Comparison of ENCODE assay signal across 20 cellular contexts in genomic region chr20:12596863-12597262, GRCh38.
A peak's percentile ranks its signal among the peaks of the same experiment; 100 is the strongest.
DNase-seq lines count a peak whose midpoint lies in the region; ATAC-seq, FAIRE-seq and TF ChIP-seq lines count a peak whose summit lies in the region.
"Had no signal": no experiment of that assay in that cellular context is flagged by ENCODE, and none has a peak within 500 bp of the region (broad histone marks: within the 10 kb centered on the region; RNA-seq: fewer than 3 reads in every experiment).

No MANE protein-coding gene starts in this region.

- H3K9ac ChIP-seq in HepG2 (ENCODE audit: insufficient read depth, low read depth, low read length) (no peak overlapping the region), MM.1S (ENCODE audit: low read length) (no peak overlapping the region)
- H3K9ac ChIP-seq: BLaER1, GM23248 had no signal

- H3K9me2 ChIP-seq in MM.1S (replicated peaks; ENCODE audit: insufficient read depth, low read length) (no peaks in the 10 kb centered on the region), hepatocyte (replicated peaks; ENCODE audit: insufficient read depth) (no peaks in the 10 kb centered on the region)

- in situ Hi-C loops in HepG2 (cut with HindIII; ENCODE audit: extremely low pct_ligation_motif_present, low pct_unique_long_range_greater_than_20kb) (loop anchor here (25.0 kb wide), 1 partner anchor 590 kb away; no protein-coding TSS in a partner anchor), ACHN (cut with HindIII; ENCODE audit: low pct_ligation_motif_present, low pct_unique_long_range_greater_than_20kb, low sequenced_read_pairs) (no loop called here)

- CTCF ChIA-PET in HepG2 (lab: Yijun Ruan, JAX; ENCODE audit: low intra/inter-chr PET ratio, low total read pairs), result no interaction called here

- H2AFZ ChIP-seq in HepG2 (ENCODE audit: low read length), result no peak overlapping the region
- no peak overlapping the region for H2AFZ ChIP-seq in MM.1S (ENCODE audit: low read length)
- no peak overlapping the region for H2AFZ ChIP-seq in hepatocyte
- H2AFZ ChIP-seq: GM23248 had no signal

- no peaks in the 10 kb centered on the region; a peak in 1 of 5 replicates for H3K27me3 ChIP-seq in HepG2 (ENCODE audit: control insufficient read depth in 1 of 2, insufficient read depth in 2 of 2, low read length in 2 of 2)
- H3K27me3 ChIP-seq in right lobe of liver, result no peaks in the 10 kb centered on the region
- no peaks in the 10 kb centered on the region for H3K27me3 ChIP-seq in MM.1S (replicated peaks; ENCODE audit: insufficient read depth, low read length)
- H3K27me3 ChIP-seq in hepatocyte, result no peaks in the 10 kb centered on the region
- H3K27me3 ChIP-seq: BLaER1 had no signal

- no peak overlapping the region for H3K4me3 ChIP-seq in HepG2 (replicated peaks in 1 of 3; ENCODE audit: insufficient read depth in 1 of 3, low read depth in 2 of 3, low read length in 3 of 3)
- no peak overlapping the region for H3K4me3 ChIP-seq in right lobe of liver
- no peak overlapping the region for H3K4me3 ChIP-seq in MM.1S (ENCODE audit: low read length)
- no peak overlapping the region for H3K4me3 ChIP-seq in hepatocyte
- H3K4me3 ChIP-seq: BLaER1, GM23248, HAP-1 had no signal

- no peaks in the 10 kb centered on the region for H3K36me3 ChIP-seq in HepG2 (replicated peaks in 1 of 2; ENCODE audit: control insufficient read depth in 1 of 2, insufficient read depth in 2 of 2, low read length in 2 of 2)
- H3K36me3 ChIP-seq in right lobe of liver, result no peaks in the 10 kb centered on the region
- H3K36me3 ChIP-seq in MM.1S (replicated peaks; ENCODE audit: insufficient read depth, low read length), result no peaks in the 10 kb centered on the region
- H3K36me3 ChIP-seq in hepatocyte (replicated peaks; ENCODE audit: insufficient read depth, low read depth), result no peaks in the 10 kb centered on the region
- H3K36me3 ChIP-seq: BLaER1, HAP-1 had no signal

- WGBS in HepG2 (ENCODE audit: low lambda C conversion rate), result under 1% methylated on average over 2 of the region's 2 CpGs
- 51% methylated on average over 2 of the region's 2 CpGs for WGBS in right lobe of liver (ENCODE audit: insufficient coverage, low coverage, low lambda C conversion rate, missing lambda C conversion rate)
- WGBS in hepatocyte (ENCODE audit: low lambda C conversion rate, missing lambda C conversion rate), result 64% methylated on average over 2 of the region's 2 CpGs

- no TSS peak for BruUV-seq in HepG2 (replicated peaks; lab: Mats Ljungman, UMichigan)

- POLR2A ChIA-PET in HepG2 (lab: Yijun Ruan, JAX), result no interaction called here

- peaks cover 10% of the 10 kb centered on the region for H3F3A ChIP-seq in MM.1S (ENCODE audit: insufficient read depth, low read length)

- no peaks in the 10 kb centered on the region for H4K20me1 ChIP-seq in HepG2 (ENCODE audit: insufficient read depth, low read length)
- no peaks in the 10 kb centered on the region for H4K20me1 ChIP-seq in MM.1S (ENCODE audit: insufficient read depth, low read length)
- H4K20me1 ChIP-seq in hepatocyte (ENCODE audit: insufficient read depth, poor library complexity, severe bottlenecking), result no peaks in the 10 kb centered on the region
- H4K20me1 ChIP-seq: BLaER1 had no signal

- TF ChIP-seq RAD21 in HepG2 (CRISPR knock-in tag; IDR thresholded peaks at IDR 0.05), result no peak

- H3K27ac ChIP-seq in HepG2 (ENCODE audit: extremely low read length, insufficient read depth, low read length), result no peak overlapping the region
- H3K27ac ChIP-seq in right lobe of liver, result no peak overlapping the region
- H3K27ac ChIP-seq in MM.1S (ENCODE audit: low read length), result peak overlapping the region; percentile 0; the same call in 1 of the 2 replicates
- peak overlapping the region; percentile 42 for H3K27ac ChIP-seq in hepatocyte
- H3K27ac ChIP-seq: 22Rv1, BLaER1, GM23248 had no signal

- H3K79me2 ChIP-seq in HepG2 (ENCODE audit: insufficient read depth, low read length), result no peaks in the 10 kb centered on the region
- no peaks in the 10 kb centered on the region for H3K79me2 ChIP-seq in MM.1S (ENCODE audit: low read length)
- no peaks in the 10 kb centered on the region for H3K79me2 ChIP-seq in hepatocyte

- H3K9me3 ChIP-seq in HepG2 (ENCODE audit: low read length) (no peaks in the 10 kb centered on the region), right lobe of liver (no peaks in the 10 kb centered on the region), MM.1S (replicated peaks; ENCODE audit: insufficient read depth, low read length) (no peaks in the 10 kb centered on the region), hepatocyte (ENCODE audit: low read depth) (no peaks in the 10 kb centered on the region)
- H3K9me3 ChIP-seq: BLaER1, HAP-1 had no signal

- DNase-seq in HepG2 (ENCODE audit: low spot score) (no peak), right lobe of liver (no peak), MM.1S (no peak), hepatocyte (ENCODE audit: low spot score) (no peak), C1 segment of cervical spinal cord (lab: John Stamatoyannopoulos, UW) (no peak), ACHN (no peak)
- DNase-seq: Calu3; CD4-positive, alpha-beta T cell; COR-L47; DMS53; GM23248; HFFc6 had no signal

- no peak overlapping the region for H3K4me2 ChIP-seq in HepG2 (ENCODE audit: low read depth, low read length)
- peak overlapping the region; percentile 14; the same call in 1 of the 2 replicates for H3K4me2 ChIP-seq in MM.1S (ENCODE audit: low read depth, low read length)
- H3K4me2 ChIP-seq in hepatocyte, result no peak overlapping the region
- H3K4me2 ChIP-seq: BLaER1 had no signal

- intact Hi-C loops in HepG2 (cut with micrococcal nuclease; ENCODE audit: unreplicated experiment), result loop anchor here (10.0 kb wide), 1 partner anchor 922 kb away; no protein-coding TSS in a partner anchor
- intact Hi-C loops in right lobe of liver (cut with DNase I), result no loop called here

- FAIRE-seq in HepG2 (lab: Jason Lieb, UNC), result no peak
- FAIRE-seq: A204.1, GM12892, GM19239, H54 had no signal

- TF ChIP-seq EP300 in HepG2 (IDR thresholded peaks at IDR 0.05; ENCODE audit: low read depth in 2 of 2, low read length in 2 of 2) (no peak), HepG2 (CRISPR knock-in tag; IDR thresholded peaks at IDR 0.05; ENCODE audit: borderline replicate concordance) (no peak)

- TF ChIP-seq POLR2A in HepG2 (IDR thresholded peaks at IDR 0.05; ENCODE audit: insufficient read depth in 1 of 2, low read depth in 2 of 2, low read length in 2 of 2), result no peak
- no peak for TF ChIP-seq POLR2A in right lobe of liver (IDR thresholded peaks at IDR 0.05)

- ATAC-seq in HepG2, result no peak
- no peak for ATAC-seq in right lobe of liver
- no peak for ATAC-seq in GM18909 (IDR thresholded peaks at IDR 0.05; ENCODE audit: poor library complexity, unreplicated experiment)

- H3K4me1 ChIP-seq in HepG2 (ENCODE audit: insufficient read depth, low read length) (no peaks in the 10 kb centered on the region), right lobe of liver (no peaks in the 10 kb centered on the region), MM.1S (ENCODE audit: low read length) (peaks cover 30% of the 10 kb centered on the region), hepatocyte (ENCODE audit: insufficient read depth) (peaks cover 15% of the 10 kb centered on the region)
- H3K4me1 ChIP-seq: BLaER1, HAP-1 had no signal

- no peak for TF ChIP-seq CTCF in HepG2 (CRISPR knock-in tag; IDR thresholded peaks at IDR 0.05)
- TF ChIP-seq CTCF in right lobe of liver (IDR thresholded peaks at IDR 0.05), result no peak
- no peak for TF ChIP-seq CTCF in MM.1S (IDR thresholded peaks at IDR 0.05; ENCODE audit: low read length)
- TF ChIP-seq CTCF in hepatocyte (IDR thresholded peaks at IDR 0.05; ENCODE audit: poor library complexity), result no peak

TF ChIP-seq in HepG2, 621 proteins besides CTCF, POLR2A, EP300 and RAD21:
- TF ChIP-seq ZFP37 (CRISPR knock-in tag; IDR thresholded peaks at IDR 0.05; ENCODE audit: borderline replicate concordance) (no peak), HOXD1 (CRISPR knock-in tag; IDR thresholded peaks at IDR 0.05) (no peak), MAFK (conservative IDR thresholded peaks at IDR 0.05 in 1 of 2, IDR thresholded peaks at IDR 0.05 in 1 of 2; ENCODE audit: low read length in 2 of 2) (peak; percentile 86 to 92), MAFF (IDR thresholded peaks at IDR 0.05; ENCODE audit: low read depth, low read length) (peak; percentile 93)
TF ChIP-seq in HepG2: peak in this region for 2.

Comparison
In these comparisons a context has a peak if more than half of its experiments do, and no peak if none do; other contexts are left out.
1. H3K27ac ChIP-seq: peak in MM.1S (single experiment) and hepatocyte (single experiment); none in HepG2 (single experiment) and right lobe of liver (0 of 3).